In genomic region chr6:149499066-149499465, GRCh38 we compare ENCODE assay signal across 10 cellular contexts. TPM values are rescaled to one million over a fixed set of nuclear protein-coding genes. Genes with fewer than 3 reads are reported as not detected.
DNase-seq lines count a peak whose midpoint lies in the region; ATAC-seq and TF ChIP-seq lines count a peak whose summit lies in the region.
"Had no signal": no experiment of that assay in that cellular context is flagged by ENCODE, and none has a peak within 500 bp of the region (broad histone marks: within the 10 kb centered on the region; RNA-seq: fewer than 3 reads in every experiment).

No MANE protein-coding gene starts in this region.

- TF ChIP-seq CTCF in Panc1 (IDR thresholded peaks at IDR 0.05), result no peak

- no peaks in the 10 kb centered on the region for H3K36me3 ChIP-seq in Panc1 (ENCODE audit: control insufficient read depth, insufficient read depth, low read length)

- H3K27me3 Mint-ChIP-seq in effector memory CD8-positive, alpha-beta T cell, result no peaks in the 10 kb centered on the region

- intact Hi-C loops in Panc1 (cut with micrococcal nuclease; ENCODE audit: unreplicated experiment), result no loop called here

- peak; percentile 70; the same call in 1 of the 2 replicates for ATAC-seq in Panc1
- ATAC-seq in effector memory CD8-positive, alpha-beta T cell (replicated peaks), result no peak
- ATAC-seq in GM21423 (IDR thresholded peaks at IDR 0.05; ENCODE audit: unreplicated experiment), result no peak
- ATAC-seq in HG03139 (IDR thresholded peaks at IDR 0.05; ENCODE audit: unreplicated experiment), result no peak

- BruUV-seq in Panc1 (replicated peaks; lab: Mats Ljungman, UMichigan), result no TSS peak

- DNase-seq in NCI-H2171 treated with DMSO at 0.1 percent for 48 hours (lab: John Stamatoyannopoulos, UW) (peak; percentile 58), NCI-H2171 (lab: John Stamatoyannopoulos, UW) (no peak), Panc1 (ENCODE audit: low read depth, low spot score) (peak; percentile 60), pulmonary artery endothelial cell (ENCODE audit: low read depth, low spot score) (peak; percentile 10)
- no peak for DNase-seq in effector memory CD8-positive, alpha-beta T cell
- DNase-seq in activated CD8-positive, alpha-beta memory T cell treated with anti-CD3 and anti-CD28 coated beads for 24 hours, result no peak
- DNase-seq: effector memory CD4-positive, alpha-beta T cell; NCI-H2107 had no signal

- POLR2A ChIA-PET in Panc1 (lab: Charles Lee), result no interaction called here

- no peaks in the 10 kb centered on the region for H3K9me3 Mint-ChIP-seq in effector memory CD8-positive, alpha-beta T cell

- peak overlapping the region; percentile 31 to 51 for H3K27ac Mint-ChIP-seq in effector memory CD8-positive, alpha-beta T cell

- H3K4me3 Mint-ChIP-seq in effector memory CD8-positive, alpha-beta T cell, result no peak overlapping the region

- no peaks in the 10 kb centered on the region for H3K27me3 ChIP-seq in Panc1 (ENCODE audit: control insufficient read depth, insufficient read depth, low read length)

- in situ Hi-C loops in Panc1 (cut with HindIII; ENCODE audit: low pct_unique_long_range_greater_than_20kb, low sequenced_read_pairs), result no loop called here

- H3K36me3 Mint-ChIP-seq in effector memory CD8-positive, alpha-beta T cell (ENCODE audit: insufficient read depth), result peaks cover 30% of the 10 kb centered on the region

- H3K9me3 ChIP-seq in Panc1 (ENCODE audit: control insufficient read depth, insufficient read depth, low read depth, low read length), result no peaks in the 10 kb centered on the region

- no peak overlapping the region for H3K4me3 ChIP-seq in Panc1 (ENCODE audit: low read depth in 2 of 2, low read length in 2 of 2)

- peaks cover 3% of the 10 kb centered on the region; the same call in 1 of the 2 replicates for H3K4me1 ChIP-seq in Panc1 (ENCODE audit: control insufficient read depth, insufficient read depth, low read length)

- no peak overlapping the region for H3K27ac ChIP-seq in Panc1 (ENCODE audit: low read length)

- CTCF ChIA-PET in Panc1 (lab: Charles Lee), result interaction anchor here (0.6 kb wide), 1 partner anchor 1102 kb away, joined by 3 read pairs; no protein-coding TSS in a partner anchor

- peaks cover 5 to 17% of the 10 kb centered on the region in 2 donors for H3K4me1 Mint-ChIP-seq in effector memory CD8-positive, alpha-beta T cell (ENCODE audit: low read depth in 2 of 2)

RNA-seq across cellular contexts. Expression of gene ZC3H12D, which starts 14.3 kb away (rescaled TPM):
- 0.26 TPM for total RNA-seq in Panc1 (2021; ENCODE audit: unreplicated experiment)
- polyA plus RNA-seq in Panc1 (2012; ENCODE audit: insufficient read length), result not detected
- 0.07 and 0.18 TPM in 2 replicates for total RNA-seq in pulmonary artery endothelial cell

RNA-seq across cellular contexts. Expression of gene PPIL4, which starts 46.8 kb away (rescaled TPM):
- total RNA-seq in Panc1 (2021; ENCODE audit: unreplicated experiment), result 19.9 TPM
- polyA plus RNA-seq in Panc1 (2012; ENCODE audit: insufficient read length), result 8.6 TPM
- total RNA-seq in pulmonary artery endothelial cell, result 25.4 and 27.9 TPM in 2 replicates

Comparison
In these comparisons a context has a peak if more than half of its experiments do, and no peak if none do; other contexts are left out.
1. DNase-seq: peak in NCI-H2171 treated with DMSO at 0.1 percent for 48 hours (single experiment), Panc1 (single experiment) and pulmonary artery endothelial cell (single experiment); none in NCI-H2171 (single experiment), effector memory CD8-positive, alpha-beta T cell (0 of 3) and activated CD8-positive, alpha-beta memory T cell treated with anti-CD3 and anti-CD28 coated beads for 24 hours (single experiment).